Comparison of ENCODE assay signal across 8 cellular contexts in the genomic region with DNA sequence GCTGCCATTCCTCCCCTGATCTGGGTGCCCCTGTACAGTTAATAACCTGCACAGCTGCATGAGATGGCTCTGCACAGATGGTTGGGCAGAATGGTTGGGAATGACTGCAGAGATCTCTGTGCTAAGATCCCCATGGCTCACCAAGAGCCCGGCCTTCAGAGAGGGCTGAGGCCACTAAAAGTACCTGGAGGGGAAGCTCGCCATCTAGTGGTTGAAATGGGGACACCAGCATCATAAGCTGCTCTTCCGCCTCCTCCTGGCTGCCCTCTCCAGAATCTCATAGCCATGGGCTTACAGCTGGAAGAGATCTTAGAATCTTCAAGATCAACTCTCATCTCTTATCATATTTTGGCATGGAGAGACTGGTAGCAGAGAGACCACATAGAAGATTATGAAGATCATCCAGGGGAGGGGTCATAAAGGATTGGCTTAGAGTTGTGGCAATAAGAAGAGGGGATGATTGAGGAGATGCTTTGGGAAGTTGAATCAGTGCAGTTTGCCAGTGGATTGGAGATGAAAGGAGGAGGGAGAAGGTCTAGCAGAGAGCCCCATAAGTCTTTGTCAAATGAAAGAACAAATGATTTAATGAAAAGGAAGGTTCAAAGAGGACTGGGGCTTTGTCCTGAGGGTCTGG. TPM values are rescaled to one million over a fixed set of nuclear protein-coding genes. Genes with fewer than 3 reads are reported as not detected.
DNase-seq lines count a peak whose midpoint lies in the region; ATAC-seq and TF ChIP-seq lines count a peak whose summit lies in the region.

No MANE protein-coding gene starts in this region.

- peaks cover 47% of the 10 kb centered on the region for H3K27me3 Mint-ChIP-seq in activated T-cell treated with anti-CD3 and anti-CD28 coated beads, Interleukin-2, amount 50 U/mL, for 72 hours (ENCODE audit: low read depth)

- no peak overlapping the region for H3K27ac Mint-ChIP-seq in activated T-cell treated with anti-CD3 and anti-CD28 coated beads, Interleukin-2, amount 50 U/mL, for 72 hours

- no TSS peak for BruUV-seq in PC-9 (replicated peaks; lab: Mats Ljungman, UMichigan)

- ATAC-seq in activated T-cell treated with anti-CD3 and anti-CD28 coated beads, Interleukin-2, amount 50 U/mL, for 72 hours (replicated peaks in 1 of 2): peak; percentile 86 to 87

- no peaks in the 10 kb centered on the region for H3K79me2 ChIP-seq in PC-9 (ENCODE audit: low read depth)

- DNase-seq in NK-92 treated with Interleukin-12 subunit alpha and Interleukin-12 subunit beta, amount 100 ng/mL, for 24 hours (lab: John Stamatoyannopoulos, UW): peak; percentile 27
- DNase-seq in NK-92 (lab: John Stamatoyannopoulos, UW; ENCODE audit: unreplicated experiment) (no peak), HuH-7 (ENCODE audit: low spot score) (peak; percentile 12), PC-9 (peak in 1 of 2 experiments; percentile 67), fibroblast of the conjunctiva (ENCODE audit: low read depth) (peak; percentile 70), non-pigmented ciliary epithelial cell (ENCODE audit: low read depth) (peak; percentile 47), tibial artery (peak; percentile 64 to 71)
- peak; percentile 70 to 73 for DNase-seq in activated T-cell treated with anti-CD3 and anti-CD28 coated beads, Interleukin-2, amount 50 U/mL, for 72 hours

- no peaks in the 10 kb centered on the region for H3K9me3 Mint-ChIP-seq in activated T-cell treated with anti-CD3 and anti-CD28 coated beads, Interleukin-2, amount 50 U/mL, for 72 hours

- H3K27me3 ChIP-seq in PC-9 (ENCODE audit: insufficient read depth, low read depth) (no peaks in the 10 kb centered on the region), tibial artery (peaks cover 0 to 4% of the 10 kb centered on the region in 2 donors)

- no peaks in the 10 kb centered on the region for H3K4me1 Mint-ChIP-seq in activated T-cell treated with anti-CD3 and anti-CD28 coated beads, Interleukin-2, amount 50 U/mL, for 72 hours (ENCODE audit: low read depth)

- H3F3A ChIP-seq in PC-9 (ENCODE audit: insufficient read depth, low read depth): peaks cover 51% of the 10 kb centered on the region

- TF ChIP-seq CTCF in PC-9 (conservative IDR thresholded peaks at IDR 0.05) (peak; percentile 87), tibial artery (IDR thresholded peaks at IDR 0.05) (peak; percentile 74 to 82)

- H2AFZ ChIP-seq in PC-9: no peak overlapping the region

- H3K4me3 Mint-ChIP-seq in activated T-cell treated with anti-CD3 and anti-CD28 coated beads, Interleukin-2, amount 50 U/mL, for 72 hours: no peak overlapping the region

- H4K20me1 ChIP-seq in PC-9 (ENCODE audit: insufficient read depth): no peaks in the 10 kb centered on the region

- H3K9me3 ChIP-seq in PC-9 (ENCODE audit: insufficient read depth, low read depth): no peaks in the 10 kb centered on the region
- no peaks in the 10 kb centered on the region for H3K9me3 ChIP-seq in tibial artery

- H3K36me3 Mint-ChIP-seq in activated T-cell treated with anti-CD3 and anti-CD28 coated beads, Interleukin-2, amount 50 U/mL, for 72 hours (ENCODE audit: insufficient read depth in 2 of 2): no peaks in the 10 kb centered on the region

- H3K4me1 ChIP-seq in PC-9 (replicated peaks; ENCODE audit: insufficient read depth) (peaks cover 78% of the 10 kb centered on the region), tibial artery (peaks cover 0 to 36% (median 17%) of the 10 kb centered on the region in 4 donors)

- H3K36me3 ChIP-seq in PC-9 (ENCODE audit: low read depth) (no peaks in the 10 kb centered on the region), tibial artery (no peaks in the 10 kb centered on the region)

- peak overlapping the region; percentile 73 for H3K4me2 ChIP-seq in PC-9

- no peaks in the 10 kb centered on the region for H3K9me2 ChIP-seq in PC-9 (ENCODE audit: insufficient read depth)

- no peak overlapping the region for H3K4me3 ChIP-seq in PC-9
- H3K4me3 ChIP-seq in tibial artery: no peak overlapping the region

- peak overlapping the region; percentile 77 for H3K27ac ChIP-seq in PC-9
- no peak overlapping the region for H3K27ac ChIP-seq in tibial artery

- POLR2A ChIA-PET in PC-9 (lab: Charles Lee; ENCODE audit: unreplicated experiment): no interaction called here

- CTCF ChIA-PET in PC-9 (lab: Charles Lee): interaction anchor here (0.5 to 2.1 kb wide), 6 partner anchors 13 to 67 kb away, joined by 3 to 8 read pairs (median 4); no protein-coding TSS in a partner anchor

- intact Hi-C loops in PC-9 (cut with micrococcal nuclease; ENCODE audit: unreplicated experiment) (loop anchor here (2.0 to 10.0 kb wide), 2 partner anchors 14 to 608 kb away; no protein-coding TSS in a partner anchor), tibial artery (cut with DNase I; ENCODE audit: low total_unique reads) (loop anchor here (2.0 to 5.0 kb wide), 2 partner anchors 66 to 131 kb away; no protein-coding TSS in a partner anchor)

RNA-seq across cellular contexts. Expression of a gene that starts 22.0 kb away (rescaled TPM):
- total RNA-seq in PC-9 (2021): 6.0 and 7.7 TPM in 2 replicates
- total RNA-seq in activated T-cell treated with anti-CD3 and anti-CD28 coated beads, Interleukin-2, amount 50 U/mL, for 72 hours: 1 to 10 TPM; 2.0 to 2.8 TPM

RNA-seq across cellular contexts. Expression of a gene that starts 33.1 kb away (rescaled TPM):
- total RNA-seq in PC-9 (2021): 61.5 and 76.5 TPM in 2 replicates
- 10 to 100 TPM; 16.1 to 20.5 TPM for total RNA-seq in activated T-cell treated with anti-CD3 and anti-CD28 coated beads, Interleukin-2, amount 50 U/mL, for 72 hours
